ENCODE assay signal across 1 cellular context in the genomic region with DNA sequence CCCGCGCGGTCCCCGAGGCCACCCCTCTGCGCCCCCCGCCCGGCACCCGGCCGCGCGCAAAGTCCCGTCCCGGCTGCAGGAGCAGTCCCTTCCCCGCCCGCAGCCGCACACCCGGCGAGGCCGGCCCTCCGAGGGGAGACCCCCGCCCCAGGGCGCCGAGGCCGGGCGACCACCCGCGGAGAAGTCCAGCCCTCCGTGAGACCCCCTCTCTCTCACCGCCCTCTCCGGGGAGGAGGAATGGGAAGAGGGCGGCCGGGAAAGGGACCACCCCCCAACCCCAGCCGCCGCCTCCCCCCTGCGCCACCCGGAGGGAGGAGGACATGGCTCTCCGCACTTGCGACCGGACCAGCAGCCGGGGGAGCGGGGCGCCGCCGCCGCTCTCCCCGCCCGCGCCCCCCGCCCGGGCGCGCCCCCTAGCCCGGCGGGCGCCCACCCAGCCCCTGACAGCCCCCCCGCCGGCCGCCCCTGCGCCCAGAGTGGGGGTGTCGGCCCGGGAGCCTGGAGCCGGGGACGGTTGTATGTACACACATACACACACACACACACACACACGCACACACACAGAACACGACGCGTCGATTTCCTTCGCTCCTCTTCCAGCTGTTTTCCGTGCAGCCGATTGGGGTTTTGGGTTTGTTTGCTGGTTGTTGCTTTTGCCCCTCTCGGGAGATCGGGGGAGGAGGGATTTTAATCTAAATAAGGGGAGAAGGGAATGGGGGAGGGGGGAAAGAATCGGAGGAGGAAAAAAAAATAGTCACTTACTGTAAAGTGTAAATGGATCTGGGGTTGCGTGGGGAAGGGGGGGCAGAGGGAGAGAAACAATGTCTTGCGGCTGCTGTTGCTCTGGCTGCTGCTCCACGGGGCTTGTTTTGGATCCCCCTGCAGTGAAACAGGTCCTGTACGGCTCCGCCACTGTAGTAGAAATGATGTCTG.
TF ChIP-seq lines count a peak whose summit lies in the region.

A gene (minus strand): TSS at position 925 of the 933 bp plus-strand sequence.

TF ChIP-seq in HEK293, 187 proteins besides CTCF, POLR2A, EP300 and RAD21 (continued from another document):
- TF ChIP-seq ZBTB17 (tag by site-specific recombination; IDR thresholded peaks at IDR 0.05) (peak; percentile 75), ZNF76 (tag by site-specific recombination; IDR thresholded peaks at IDR 0.05; ENCODE audit: borderline replicate concordance, low read depth) (peak; percentile 27; the same call in 1 of the 2 replicates), FEZF1 (tag by site-specific recombination; IDR thresholded peaks at IDR 0.05) (0 out of 2 replicates have a peak, but pooled peaks have one; percentile 23), ZNF324 (tag by site-specific recombination; IDR thresholded peaks at IDR 0.05) (0 out of 2 replicates have a peak, but pooled peaks have one; percentile 38), ZNF394 (tag by site-specific recombination; IDR thresholded peaks at IDR 0.05; ENCODE audit: borderline replicate concordance) (peak; percentile 53; the same call in 1 of the 2 replicates), SCRT2 (tag by site-specific recombination; IDR thresholded peaks at IDR 0.05) (peak; percentile 31; the same call in 1 of the 2 replicates), ZNF404 (tag by site-specific recombination; IDR thresholded peaks at IDR 0.05) (no peak), ZBTB8A (tag by site-specific recombination; IDR thresholded peaks at IDR 0.05) (peak; percentile 54; the same call in 1 of the 2 replicates), OSR2 (tag by site-specific recombination; IDR thresholded peaks at IDR 0.05) (peak; percentile 36; the same call in 1 of the 2 replicates), ZNF585B (tag by site-specific recombination; IDR thresholded peaks at IDR 0.05) (no peak), ZNF501 (tag by site-specific recombination; IDR thresholded peaks at IDR 0.05) (peak; percentile 53; the same call in 1 of the 2 replicates), ZNF214 (tag by site-specific recombination; IDR thresholded peaks at IDR 0.05; ENCODE audit: borderline replicate concordance) (no peak), KLF9 (tag by site-specific recombination; IDR thresholded peaks at IDR 0.05; ENCODE audit: low read depth) (0 out of 2 replicates have a peak, but pooled peaks have one; percentile 30), ZNF2 (tag by site-specific recombination; IDR thresholded peaks at IDR 0.05) (peak; percentile 73), ZNF830 (tag by site-specific recombination; IDR thresholded peaks at IDR 0.05; ENCODE audit: low read depth) (no peak), SP7 (tag by site-specific recombination; IDR thresholded peaks at IDR 0.05) (peak; percentile 44), ZNF629 (tag by site-specific recombination; IDR thresholded peaks at IDR 0.05) (peak; percentile 40; the same call in 1 of the 2 replicates), GLI2 (tag by site-specific recombination; IDR thresholded peaks at IDR 0.05; ENCODE audit: borderline replicate concordance, low read depth) (no peak)
- TF ChIP-seq, protein P1, sequence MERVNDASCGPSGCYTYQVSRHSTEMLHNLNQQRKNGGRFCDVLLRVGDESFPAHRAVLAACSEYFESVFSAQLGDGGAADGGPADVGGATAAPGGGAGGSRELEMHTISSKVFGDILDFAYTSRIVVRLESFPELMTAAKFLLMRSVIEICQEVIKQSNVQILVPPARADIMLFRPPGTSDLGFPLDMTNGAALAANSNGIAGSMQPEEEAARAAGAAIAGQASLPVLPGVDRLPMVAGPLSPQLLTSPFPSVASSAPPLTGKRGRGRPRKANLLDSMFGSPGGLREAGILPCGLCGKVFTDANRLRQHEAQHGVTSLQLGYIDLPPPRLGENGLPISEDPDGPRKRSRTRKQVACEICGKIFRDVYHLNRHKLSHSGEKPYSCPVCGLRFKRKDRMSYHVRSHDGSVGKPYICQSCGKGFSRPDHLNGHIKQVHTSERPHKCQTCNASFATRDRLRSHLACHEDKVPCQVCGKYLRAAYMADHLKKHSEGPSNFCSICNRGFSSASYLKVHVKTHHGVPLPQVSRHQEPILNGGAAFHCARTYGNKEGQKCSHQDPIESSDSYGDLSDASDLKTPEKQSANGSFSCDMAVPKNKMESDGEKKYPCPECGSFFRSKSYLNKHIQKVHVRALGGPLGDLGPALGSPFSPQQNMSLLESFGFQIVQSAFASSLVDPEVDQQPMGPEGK (tag by site-specific recombination; IDR thresholded peaks at IDR 0.05), result peak; percentile 68
- TF ChIP-seq, protein P2, sequence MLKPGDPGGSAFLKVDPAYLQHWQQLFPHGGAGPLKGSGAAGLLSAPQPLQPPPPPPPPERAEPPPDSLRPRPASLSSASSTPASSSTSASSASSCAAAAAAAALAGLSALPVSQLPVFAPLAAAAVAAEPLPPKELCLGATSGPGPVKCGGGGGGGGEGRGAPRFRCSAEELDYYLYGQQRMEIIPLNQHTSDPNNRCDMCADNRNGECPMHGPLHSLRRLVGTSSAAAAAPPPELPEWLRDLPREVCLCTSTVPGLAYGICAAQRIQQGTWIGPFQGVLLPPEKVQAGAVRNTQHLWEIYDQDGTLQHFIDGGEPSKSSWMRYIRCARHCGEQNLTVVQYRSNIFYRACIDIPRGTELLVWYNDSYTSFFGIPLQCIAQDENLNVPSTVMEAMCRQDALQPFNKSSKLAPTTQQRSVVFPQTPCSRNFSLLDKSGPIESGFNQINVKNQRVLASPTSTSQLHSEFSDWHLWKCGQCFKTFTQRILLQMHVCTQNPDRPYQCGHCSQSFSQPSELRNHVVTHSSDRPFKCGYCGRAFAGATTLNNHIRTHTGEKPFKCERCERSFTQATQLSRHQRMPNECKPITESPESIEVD (tag by site-specific recombination; IDR thresholded peaks at IDR 0.05), result no peak
- TF ChIP-seq, protein P3, sequence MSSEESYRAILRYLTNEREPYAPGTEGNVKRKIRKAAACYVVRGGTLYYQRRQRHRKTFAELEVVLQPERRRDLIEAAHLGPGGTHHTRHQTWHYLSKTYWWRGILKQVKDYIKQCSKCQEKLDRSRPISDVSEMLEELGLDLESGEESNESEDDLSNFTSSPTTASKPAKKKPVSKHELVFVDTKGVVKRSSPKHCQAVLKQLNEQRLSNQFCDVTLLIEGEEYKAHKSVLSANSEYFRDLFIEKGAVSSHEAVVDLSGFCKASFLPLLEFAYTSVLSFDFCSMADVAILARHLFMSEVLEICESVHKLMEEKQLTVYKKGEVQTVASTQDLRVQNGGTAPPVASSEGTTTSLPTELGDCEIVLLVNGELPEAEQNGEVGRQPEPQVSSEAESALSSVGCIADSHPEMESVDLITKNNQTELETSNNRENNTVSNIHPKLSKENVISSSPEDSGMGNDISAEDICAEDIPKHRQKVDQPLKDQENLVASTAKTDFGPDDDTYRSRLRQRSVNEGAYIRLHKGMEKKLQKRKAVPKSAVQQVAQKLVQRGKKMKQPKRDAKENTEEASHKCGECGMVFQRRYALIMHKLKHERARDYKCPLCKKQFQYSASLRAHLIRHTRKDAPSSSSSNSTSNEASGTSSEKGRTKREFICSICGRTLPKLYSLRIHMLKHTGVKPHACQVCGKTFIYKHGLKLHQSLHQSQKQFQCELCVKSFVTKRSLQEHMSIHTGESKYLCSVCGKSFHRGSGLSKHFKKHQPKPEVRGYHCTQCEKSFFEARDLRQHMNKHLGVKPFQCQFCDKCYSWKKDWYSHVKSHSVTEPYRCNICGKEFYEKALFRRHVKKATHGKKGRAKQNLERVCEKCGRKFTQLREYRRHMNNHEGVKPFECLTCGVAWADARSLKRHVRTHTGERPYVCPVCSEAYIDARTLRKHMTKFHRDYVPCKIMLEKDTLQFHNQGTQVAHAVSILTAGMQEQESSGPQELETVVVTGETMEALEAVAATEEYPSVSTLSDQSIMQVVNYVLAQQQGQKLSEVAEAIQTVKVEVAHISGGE (tag by site-specific recombination; conservative IDR thresholded peaks at IDR 0.05; ENCODE audit: low read depth), result 0 out of 2 replicates have a peak, but pooled peaks have one; percentile 13
